ENCODE assay signal across 18 cellular contexts in genomic region chr4:186537843-186538521, GRCh38. TPM values are rescaled to one million over a fixed set of nuclear protein-coding genes. Genes with fewer than 3 reads are reported as not detected.
DNase-seq lines count a peak whose midpoint lies in the region; ATAC-seq and TF ChIP-seq lines count a peak whose summit lies in the region.
"Had no signal": no experiment of that assay in that cellular context is flagged by ENCODE, and none has a peak within 500 bp of the region (broad histone marks: within the 10 kb centered on the region; RNA-seq: fewer than 3 reads in every experiment).

No MANE protein-coding gene starts in this region.

- H3K27ac ChIP-seq in endodermal cell (ENCODE audit: low read depth, low read length) (no peak overlapping the region), mucosa of rectum (ENCODE audit: low read depth in 2 of 2, low read length in 2 of 2) (peak overlapping the region in 1 of 2 donors; percentile 69)
- H3K27ac ChIP-seq: BLaER1, KMS-11 had no signal

- H3K36me3 Mint-ChIP-seq in endodermal cell (ENCODE audit: low read depth) = peaks cover 7% of the 10 kb centered on the region
- H3K36me3 Mint-ChIP-seq: CD8-positive, alpha-beta T cell had no signal

- H3K36me3 ChIP-seq in endodermal cell (ENCODE audit: control insufficient read depth, insufficient read depth, low read length) = no peaks in the 10 kb centered on the region
- H3K36me3 ChIP-seq in mucosa of rectum (ENCODE audit: control insufficient read depth in 2 of 2, insufficient read depth in 2 of 2, low read length in 2 of 2) = no peaks in the 10 kb centered on the region
- H3K36me3 ChIP-seq: BLaER1 had no signal

- H3K4me1 Mint-ChIP-seq in endodermal cell = peaks cover 6% of the 10 kb centered on the region

- H3K9ac ChIP-seq in endodermal cell (ENCODE audit: extremely low read depth, low read length, poor library complexity, severe bottlenecking) (no peak overlapping the region), mucosa of rectum (ENCODE audit: low read depth in 1 of 2, low read length in 2 of 2) (peak overlapping the region in 1 of 2 donors; percentile 36)
- H3K9ac ChIP-seq: BLaER1, KMS-11 had no signal

- ATAC-seq in GM18870 (IDR thresholded peaks at IDR 0.05; ENCODE audit: unreplicated experiment) (no peak), HG03571 (IDR thresholded peaks at IDR 0.05; ENCODE audit: unreplicated experiment) (no peak), HG03175 (IDR thresholded peaks at IDR 0.05; ENCODE audit: unreplicated experiment) (no peak)
- ATAC-seq: CD8-positive, alpha-beta T cell; GM12878 had no signal

- H3K27ac Mint-ChIP-seq in endodermal cell = no peak overlapping the region
- H3K27ac Mint-ChIP-seq: CD8-positive, alpha-beta T cell had no signal

- H3K4me3 Mint-ChIP-seq in endodermal cell = no peak overlapping the region
- H3K4me3 Mint-ChIP-seq: CD8-positive, alpha-beta T cell had no signal

- H3K9me3 ChIP-seq in endodermal cell (ENCODE audit: control insufficient read depth, low read length) (peaks cover 7% of the 10 kb centered on the region), mucosa of rectum (ENCODE audit: control insufficient read depth in 2 of 2, low read length in 2 of 2) (no peaks in the 10 kb centered on the region)

- H3K4me1 ChIP-seq in endodermal cell (ENCODE audit: control insufficient read depth, insufficient read depth, low read length) (no peaks in the 10 kb centered on the region), mucosa of rectum (ENCODE audit: control insufficient read depth in 2 of 2, insufficient read depth in 2 of 2, low read length in 2 of 2) (peaks cover 0 to 9% of the 10 kb centered on the region in 2 donors)
- H3K4me1 ChIP-seq: BLaER1 had no signal

- DNase-seq in DMS153 treated with DMSO at 0.1 percent for 48 hours (lab: John Stamatoyannopoulos, UW; ENCODE audit: unreplicated experiment) (peak; percentile 45), NCI-H510A treated with DMSO at 0.1 percent for 48 hours (lab: John Stamatoyannopoulos, UW) (peak; percentile 59), endodermal cell (peak; percentile 70)
- DNase-seq: CD8-positive, alpha-beta T cell; HCEC 1CT; NCI-H1417; NCI-H187; NCI-H2107; NCI-H524; RPMI8226 had no signal

- 80 to 87% methylated on average over 16 to 19 of the region's 19 CpGs for WGBS in endodermal cell (ENCODE audit: insufficient coverage in 1 of 2, insufficient read length in 1 of 2), 2 experiments

- TF ChIP-seq CTCF in endodermal cell (conservative IDR thresholded peaks at IDR 0.05) = no peak

- H3K27me3 Mint-ChIP-seq in endodermal cell (ENCODE audit: insufficient read depth) = no peaks in the 10 kb centered on the region

- H3K27me3 ChIP-seq in endodermal cell (ENCODE audit: control insufficient read depth, insufficient read depth, low read length, poor library complexity, severe bottlenecking) (no peaks in the 10 kb centered on the region), mucosa of rectum (ENCODE audit: control insufficient read depth in 2 of 2, insufficient read depth in 2 of 2, low read length in 2 of 2) (no peaks in the 10 kb centered on the region)
- H3K27me3 ChIP-seq: BLaER1 had no signal

- peaks cover 11% of the 10 kb centered on the region for H3K9me3 Mint-ChIP-seq in endodermal cell

- H3K4me3 ChIP-seq in endodermal cell (ENCODE audit: low read length) (no peak overlapping the region), mucosa of rectum (ENCODE audit: low read length in 2 of 2) (peak overlapping the region; percentile 41 to 72)
- H3K4me3 ChIP-seq: BLaER1, GM12878 had no signal

RNA-seq across cellular contexts. Expression of gene MTNR1A, which starts 17.4 kb away (rescaled TPM):
- total RNA-seq in endodermal cell = 1 to 10 TPM in 1 of 2 donors, under 1 TPM in 1; 0.62 to 1.6 TPM
- polyA plus RNA-seq in endodermal cell (2013, experiment 1 of 2) = 0.28 TPM
- not detected for polyA plus RNA-seq in endodermal cell (2013, experiment 2 of 2)
- total RNA-seq: CD8-positive, alpha-beta T cell; GM12878; M059J had no signal
